ENCODE assay signal across 8 cellular contexts in the genomic region with DNA sequence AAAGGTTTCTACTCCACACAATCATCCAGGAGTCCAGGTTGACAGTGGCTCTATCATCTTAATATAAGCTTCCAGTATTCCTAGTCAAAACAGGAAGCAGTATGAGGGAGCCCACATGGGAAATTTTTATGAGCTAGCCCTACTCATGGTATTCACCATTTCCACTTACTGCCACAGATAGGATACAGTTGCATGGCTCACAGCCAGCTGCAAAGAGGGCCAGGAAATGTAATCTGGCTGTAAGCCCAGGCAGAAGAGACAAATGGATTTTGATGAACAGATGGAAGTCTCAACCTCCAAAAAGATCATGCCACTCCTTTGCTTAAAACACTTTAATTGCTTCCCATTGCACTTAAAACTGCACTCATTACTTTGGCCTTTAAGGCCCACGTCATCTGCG.
DNase-seq lines count a peak whose midpoint lies in the region; ATAC-seq, FAIRE-seq and TF ChIP-seq lines count a peak whose summit lies in the region.

No MANE protein-coding gene starts in this region.

- no peaks in the 10 kb centered on the region for H3K36me3 ChIP-seq in small intestine (ENCODE audit: control insufficient read depth in 2 of 2, insufficient read depth in 2 of 2, low read length in 2 of 2)

- H3K27ac ChIP-seq in small intestine (ENCODE audit: low read depth in 1 of 2, low read length in 1 of 2), result no peak overlapping the region

- H3K27me3 ChIP-seq in small intestine (ENCODE audit: control insufficient read depth in 2 of 2, insufficient read depth in 2 of 2, low read length in 2 of 2), result no peaks in the 10 kb centered on the region

- in situ Hi-C loops in astrocyte of the spinal cord (cut with HindIII; ENCODE audit: low sequenced_read_pairs) (no loop called here), GM13976 (cut with MboI; ENCODE audit: low sequenced_read_pairs, unreplicated experiment) (no loop called here)

- no peak for FAIRE-seq in small intestine (lab: Jason Lieb, UNC)

- H3K4me1 ChIP-seq in small intestine (ENCODE audit: control insufficient read depth in 2 of 2, insufficient read depth in 1 of 2, low read depth in 1 of 2, low read length in 1 of 2), result no peaks in the 10 kb centered on the region

- TF ChIP-seq CTCF in astrocyte of the spinal cord (IDR thresholded peaks at IDR 0.05; ENCODE audit: low read depth, low read length) (no peak), GM13976 (IDR thresholded peaks at IDR 0.05; ENCODE audit: borderline replicate concordance, control extremely low read depth, extremely low read depth, insufficient read depth, missing control alignments) (no peak)

- DNase-seq in DMS 273 treated with DMSO at 0.1 percent for 48 hours (lab: John Stamatoyannopoulos, UW), result peak; percentile 3
- peak; percentile 52 for DNase-seq in NCI-H2029 (lab: John Stamatoyannopoulos, UW)
- DNase-seq in astrocyte of the spinal cord (ENCODE audit: low read depth, low spot score), result peak; percentile 80
- peak; percentile 38 for DNase-seq in left kidney (ENCODE audit: low read depth, low spot score)
- no peak for DNase-seq in GM13976 (ENCODE audit: low spot score)
- DNase-seq in KG1 (lab: John Stamatoyannopoulos, UW), result no peak
- DNase-seq in small intestine, result no peak

- WGBS in small intestine, 3 donors, result 63 to 90% (median 83%) methylated on average over 2 of the region's 2 CpGs

- ATAC-seq in HG03025 (IDR thresholded peaks at IDR 0.05; ENCODE audit: low FRiP score, unreplicated experiment), result no peak

- no peak overlapping the region for H3K4me3 ChIP-seq in astrocyte of the spinal cord (ENCODE audit: low read depth, low read length)
- no peak overlapping the region for H3K4me3 ChIP-seq in small intestine (ENCODE audit: low read depth in 1 of 2, low read length in 2 of 2)

- no peaks in the 10 kb centered on the region for H3K9me3 ChIP-seq in small intestine (ENCODE audit: control insufficient read depth, low read depth)

Comparison
In these comparisons a context has a peak if more than half of its experiments do, and no peak if none do; other contexts are left out.
1. DNase-seq: peak in DMS 273 treated with DMSO at 0.1 percent for 48 hours (single experiment), NCI-H2029 (single experiment), astrocyte of the spinal cord (single experiment) and left kidney (single experiment); none in GM13976 (single experiment), KG1 (single experiment) and small intestine (single experiment).